8 cellular contexts compared by ENCODE assay signal in the genomic region with DNA sequence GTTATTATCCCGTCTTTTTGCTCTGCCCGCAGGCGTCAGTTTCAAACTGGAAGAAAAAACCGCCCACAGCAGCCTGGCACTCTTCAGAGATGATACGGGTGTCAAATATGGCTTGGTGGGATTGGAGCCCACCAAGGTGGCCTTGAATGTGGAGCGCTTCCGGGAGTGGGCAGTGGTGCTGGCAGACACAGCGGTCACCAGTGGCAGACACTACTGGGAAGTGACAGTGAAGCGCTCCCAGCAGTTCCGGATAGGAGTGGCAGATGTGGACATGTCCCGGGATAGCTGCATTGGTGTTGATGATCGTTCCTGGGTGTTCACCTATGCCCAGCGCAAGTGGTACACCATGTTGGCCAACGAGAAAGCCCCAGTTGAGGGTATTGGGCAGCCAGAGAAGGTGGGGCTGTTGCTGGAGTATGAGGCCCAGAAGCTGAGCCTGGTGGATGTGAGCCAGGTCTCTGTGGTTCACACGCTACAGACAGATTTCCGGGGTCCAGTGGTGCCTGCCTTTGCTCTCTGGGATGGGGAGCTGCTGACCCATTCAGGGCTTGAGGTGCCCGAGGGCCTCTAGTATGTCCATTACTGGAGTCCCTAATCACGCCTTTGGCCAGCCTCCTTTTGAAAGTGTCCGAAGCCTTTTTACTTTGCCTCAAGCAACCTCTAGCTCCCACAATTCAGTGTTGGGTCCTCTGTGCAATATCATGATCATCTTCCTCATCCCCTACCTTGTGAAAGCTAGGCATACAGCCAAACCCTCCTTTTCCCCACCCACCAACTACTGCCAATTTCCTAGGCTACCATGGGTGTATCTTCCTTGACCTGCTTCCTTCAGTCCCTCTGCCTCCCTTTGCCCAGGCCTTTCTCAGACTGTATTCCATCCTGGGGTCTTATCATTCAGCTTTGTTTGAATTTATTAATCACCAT. TPM values are rescaled to one million over a fixed set of nuclear protein-coding genes. Genes with fewer than 3 reads are reported as not detected.
DNase-seq lines count a peak whose midpoint lies in the region; ATAC-seq and TF ChIP-seq lines count a peak whose summit lies in the region.

No MANE protein-coding gene starts in this region.

- POLR2A ChIA-PET in activated B cell treated with CpG ODN at 0.5 μM for 24 hours (lab: Charles Lee): interaction anchor here (0.5 to 3.8 kb wide), 13 partner anchors 11 to 659 kb away, joined by 3 to 18 read pairs (median 5); partner anchors contain the start of genes GLS2, IL23A, LRP1 and RBMS2

- CTCF ChIA-PET in activated B cell treated with CpG ODN at 0.5 μM for 24 hours (lab: Charles Lee): no interaction called here

- peak overlapping the region; percentile 94 for H3K27ac Mint-ChIP-seq in activated B cell treated with CpG ODN at 0.5 μM for 24 hours

- in situ Hi-C loops in HAP-1 (cut with MboI; ENCODE audit: low sequenced_read_pairs): no loop called here

- H3K4me3 Mint-ChIP-seq in activated B cell treated with CpG ODN at 0.5 μM for 24 hours: peak overlapping the region; percentile 94

- H3K4me1 ChIP-seq in HAP-1 (peaks cover 8% of the 10 kb centered on the region), foreskin keratinocyte (no peaks in the 10 kb centered on the region)

- no peaks in the 10 kb centered on the region for H3K27me3 ChIP-seq in HAP-1 (ENCODE audit: low read depth)
- H3K27me3 ChIP-seq in foreskin keratinocyte: no peaks in the 10 kb centered on the region

- H3K4me1 Mint-ChIP-seq in activated B cell treated with CpG ODN at 0.5 μM for 24 hours: peaks cover 32% of the 10 kb centered on the region

- H3K27me3 Mint-ChIP-seq in activated B cell treated with CpG ODN at 0.5 μM for 24 hours: no peaks in the 10 kb centered on the region

- 0 out of 2 replicates have a peak, but pooled peaks cover 4% of the 10 kb centered on the region for H3K36me3 ChIP-seq in HAP-1 (replicated peaks)

- DNase-seq in AG09309 (ENCODE audit: low read depth): no peak
- peak in 1 of 2 experiments; percentile 26 for DNase-seq in HAP-1 (ENCODE audit: low spot score in 2 of 2)
- no peak for DNase-seq in activated B cell treated with CpG ODN at 0.5 μM for 24 hours
- DNase-seq in foreskin keratinocyte: no peak
- DNase-seq in posterior cingulate gyrus: peak in 6 of 10 donors; percentile 17 to 87 (median 22)
- no peak for DNase-seq in DMS153 treated with DMSO at 0.1 percent for 48 hours (lab: John Stamatoyannopoulos, UW; ENCODE audit: unreplicated experiment)
- no peak for DNase-seq in T1000 (lab: John Stamatoyannopoulos, UW)

- TF ChIP-seq CTCF in AG09309 (IDR thresholded peaks at IDR 0.05; ENCODE audit: control insufficient read depth, insufficient read depth, low read depth, low read length, missing control alignments) (no peak), activated B cell treated with CpG ODN at 0.5 μM for 24 hours (IDR thresholded peaks at IDR 0.05) (no peak), foreskin keratinocyte (conservative IDR thresholded peaks at IDR 0.05) (no peak)

- H3K9me3 ChIP-seq in HAP-1: no peaks in the 10 kb centered on the region

- H3K36me3 Mint-ChIP-seq in activated B cell treated with CpG ODN at 0.5 μM for 24 hours (ENCODE audit: low read depth): peaks cover 23% of the 10 kb centered on the region

- intact Hi-C loops in activated B cell treated with CpG ODN at 0.5 μM for 24 hours (cut with micrococcal nuclease): loop anchor here (2.0 kb wide), 1 partner anchor 730 kb away; no protein-coding TSS in a partner anchor
- intact Hi-C loops in posterior cingulate gyrus (cut with DNase I): loop anchor here (10.0 kb wide), 1 partner anchor 344 kb away; the partner anchor contains the start of gene ESYT1

- peak overlapping the region; percentile 85 for H3K4me3 ChIP-seq in AG09309 (ENCODE audit: control insufficient read depth, low read depth, low read length)
- H3K4me3 ChIP-seq in HAP-1: peak overlapping the region; percentile 68

- H3K27ac ChIP-seq in foreskin keratinocyte: peak overlapping the region; percentile 83

- ATAC-seq in activated B cell treated with CpG ODN at 0.5 μM for 24 hours (ENCODE audit: low read depth) (no peak), foreskin keratinocyte (no peak), GM19035 (IDR thresholded peaks at IDR 0.05; ENCODE audit: unreplicated experiment) (no peak)

- no peaks in the 10 kb centered on the region for H3K9me3 Mint-ChIP-seq in activated B cell treated with CpG ODN at 0.5 μM for 24 hours

RNA-seq across cellular contexts. Expression of gene SPRYD4, which starts 0.9 kb away (rescaled TPM):
- total RNA-seq in activated B cell treated with CpG ODN at 0.5 μM for 24 hours: 5.8 and 7.5 TPM in 2 replicates
- 1.5 and 1.6 TPM in 2 replicates for total RNA-seq in foreskin keratinocyte
- polyA plus RNA-seq in foreskin keratinocyte: 1.3 and 1.4 TPM in 2 replicates

RNA-seq across cellular contexts. Expression of gene MIP, which starts 14.8 kb away (rescaled TPM):
- total RNA-seq in activated B cell treated with CpG ODN at 0.5 μM for 24 hours: not detected in 2 replicates
- total RNA-seq in foreskin keratinocyte: not detected in 2 replicates
- not detected in 2 replicates for polyA plus RNA-seq in foreskin keratinocyte

RNA-seq across cellular contexts. Expression of gene GLS2, which starts 18.7 kb away (rescaled TPM):
- total RNA-seq in activated B cell treated with CpG ODN at 0.5 μM for 24 hours (2.6 and 3.5 TPM in 2 replicates), foreskin keratinocyte (0.53 and 0.65 TPM in 2 replicates)
- 0.55 and 0.71 TPM in 2 replicates for polyA plus RNA-seq in foreskin keratinocyte

RNA-seq across cellular contexts. Expression of gene TIMELESS, which starts 20.0 kb away (rescaled TPM):
- total RNA-seq in activated B cell treated with CpG ODN at 0.5 μM for 24 hours: 31.8 and 35.0 TPM in 2 replicates
- total RNA-seq in foreskin keratinocyte: 21.2 and 27.2 TPM in 2 replicates
- 18.2 and 22.4 TPM in 2 replicates for polyA plus RNA-seq in foreskin keratinocyte

RNA-seq across cellular contexts. Expression of gene RBMS2, which starts 52.4 kb away (rescaled TPM):
- total RNA-seq in activated B cell treated with CpG ODN at 0.5 μM for 24 hours: 2.7 and 3.4 TPM in 2 replicates
- total RNA-seq in foreskin keratinocyte: 51.7 and 70.8 TPM in 2 replicates
- polyA plus RNA-seq in foreskin keratinocyte: 25.7 and 26.8 TPM in 2 replicates

Comparison
In these comparisons a context has a peak if more than half of its experiments do, and no peak if none do; other contexts are left out.
1. DNase-seq: peak in posterior cingulate gyrus (6 of 10); none in AG09309 (single experiment), activated B cell treated with CpG ODN at 0.5 μM for 24 hours (single experiment), foreskin keratinocyte (0 of 2), DMS153 treated with DMSO at 0.1 percent for 48 hours (single experiment) and T1000 (single experiment).